8 cellular contexts compared by ENCODE assay signal in genomic region chr7:135980665-135981180, GRCh38. TPM values are rescaled to one million over a fixed set of nuclear protein-coding genes. Genes with fewer than 3 reads are reported as not detected.
DNase-seq lines count a peak whose midpoint lies in the region; ATAC-seq and TF ChIP-seq lines count a peak whose summit lies in the region.

No MANE protein-coding gene starts in this region.

- no peak overlapping the region for H3K27ac ChIP-seq in ovary

- no peak overlapping the region for H3K4me3 ChIP-seq in ovary
- H3K4me3 ChIP-seq in H7 (ENCODE audit: insufficient read depth, low read depth, low read length): no peak overlapping the region

- TF ChIP-seq EP300 in ovary (IDR thresholded peaks at IDR 0.05): no peak

- 60 to 73% (median 69%) methylated on average over 3 of the region's 3 CpGs for WGBS in ovary, 3 donors

- intact Hi-C loops in ovary (cut with DNase I): loop anchor here in 1 of 4 donors (10.0 kb wide), 1 partner anchor 316 kb away; the partner anchor contains the start of gene STMP1

- H3K9me3 ChIP-seq in ovary: no peaks in the 10 kb centered on the region

- peaks cover 2% of the 10 kb centered on the region for H3K4me1 ChIP-seq in ovary (ENCODE audit: insufficient read depth)

- no peak for TF ChIP-seq POLR2A in ovary (IDR thresholded peaks at IDR 0.05)

- ATAC-seq in GM21360 (IDR thresholded peaks at IDR 0.05; ENCODE audit: unreplicated experiment): peak; percentile 69

- H3K36me3 ChIP-seq in ovary (no peaks in the 10 kb centered on the region), H7 (replicated peaks; ENCODE audit: control insufficient read depth, insufficient read depth, low read length) (no peaks in the 10 kb centered on the region)

- DNase-seq in CD1c-positive myeloid dendritic cell (ENCODE audit: extremely low spot score) (peak; percentile 85), HS-5 (ENCODE audit: low read depth) (peak; percentile 41), fibroblast of peridontal ligament (ENCODE audit: extremely low read depth) (peak; percentile 92), ovary (no peak), H7 (no peak)
- DNase-seq in activated CD4-positive, alpha-beta T cell treated with anti-CD3 and anti-CD28 coated beads, Interleukin-2, amount 50 U/mL, for 1 hour: peak; percentile 24
- peak; percentile 39 for DNase-seq in stimulated activated CD8-positive, alpha-beta memory T cell treated with anti-CD3 and anti-CD28 coated beads, Interleukin-12 subunit alpha, Interleukin-12 subunit beta, amount 100 ng/mL, for 1 hour (ENCODE audit: low read depth)

- TF ChIP-seq CTCF in ovary (IDR thresholded peaks at IDR 0.05): no peak

- H3K27me3 ChIP-seq in ovary (no peaks in the 10 kb centered on the region), H7 (ENCODE audit: control insufficient read depth, insufficient read depth, low read length) (no peaks in the 10 kb centered on the region)

RNA-seq across cellular contexts. Expression of gene MTPN, which starts 3.6 kb away (rescaled TPM):
- 100 to 1,000 TPM in 2 of 7 donors, 10 to 100 TPM in 5; 54.0 to 105 (median 83.8) TPM for total RNA-seq in ovary
- 100 to 1,000 TPM in 1 of 2 donors, 10 to 100 TPM in 1; 57.4 to 115 TPM for polyA plus RNA-seq in ovary
- 70.0 and 70.4 TPM in 2 replicates for total RNA-seq in H7 (2014; rRNA removed; shearing (Covaris generic))

Comparison
In these comparisons a context has a peak if more than half of its experiments do, and no peak if none do; other contexts are left out.
1. DNase-seq: peak in CD1c-positive myeloid dendritic cell (single experiment), HS-5 (single experiment), activated CD4-positive, alpha-beta T cell treated with anti-CD3 and anti-CD28 coated beads, Interleukin-2, amount 50 U/mL, for 1 hour (single experiment), fibroblast of peridontal ligament (single experiment) and stimulated activated CD8-positive, alpha-beta memory T cell treated with anti-CD3 and anti-CD28 coated beads, Interleukin-12 subunit alpha, Interleukin-12 subunit beta, amount 100 ng/mL, for 1 hour (single experiment); none in ovary (0 of 5) and H7 (single experiment).